Comparison of ENCODE assay signal across 17 cellular contexts in genomic region chr19:3373971-3374368, GRCh38. TPM values are rescaled to one million over a fixed set of nuclear protein-coding genes. Genes with fewer than 3 reads are reported as not detected.
DNase-seq lines count a peak whose midpoint lies in the region; ATAC-seq and TF ChIP-seq lines count a peak whose summit lies in the region.
"Had no signal": no experiment of that assay in that cellular context is flagged by ENCODE, and none has a peak within 500 bp of the region (broad histone marks: within the 10 kb centered on the region; RNA-seq: fewer than 3 reads in every experiment).

No MANE protein-coding gene starts in this region.

- peak overlapping the region; percentile 54; the same call in 1 of the 2 replicates for H3K23ac ChIP-seq in IMR-90 (ENCODE audit: low read depth, low read length)

- no peak overlapping the region for H3K18ac ChIP-seq in IMR-90 (ENCODE audit: low read depth, low read length)

- dilution Hi-C loops in IMR-90 (cut with HindIII; ENCODE audit: low sequenced_read_pairs, unreplicated experiment) = no loop called here

- H2BK15ac ChIP-seq in IMR-90 (ENCODE audit: low read depth, low read length) = no peak overlapping the region

- BruUV-seq in IMR-90 (replicated peaks; lab: Mats Ljungman, UMichigan) = no TSS peak

- H3K9me3 ChIP-seq in IMR-90 (ENCODE audit: control insufficient read depth, insufficient read depth, low read length) (no peaks in the 10 kb centered on the region), colonic mucosa (no peaks in the 10 kb centered on the region), muscle layer of duodenum (ENCODE audit: control insufficient read depth in 1 of 2, low read length in 2 of 2) (no peaks in the 10 kb centered on the region), testis (no peaks in the 10 kb centered on the region)

- in situ Hi-C loops in IMR-90 (cut with MboI; ENCODE audit: low sequenced_read_pairs) = no loop called here

- peaks cover 90% of the 10 kb centered on the region for H4K20me1 ChIP-seq in IMR-90 (ENCODE audit: insufficient read depth, low read length)

- no peak overlapping the region for H3K4me2 ChIP-seq in IMR-90 (ENCODE audit: low read depth, low read length)

- TF ChIP-seq POLR2A in IMR-90 (IDR thresholded peaks at IDR 0.05; ENCODE audit: low read depth, low read length) (no peak), testis (IDR thresholded peaks at IDR 0.05) (no peak)

- peaks cover 36% of the 10 kb centered on the region for H3K4me1 ChIP-seq in IMR-90 (ENCODE audit: control insufficient read depth, insufficient read depth, low read length)
- no peaks in the 10 kb centered on the region for H3K4me1 ChIP-seq in colonic mucosa
- H3K4me1 ChIP-seq in muscle layer of duodenum (ENCODE audit: control insufficient read depth in 1 of 2, insufficient read depth in 2 of 2, low read length in 2 of 2) = peaks cover 5 to 50% of the 10 kb centered on the region in 2 donors
- H3K4me1 ChIP-seq in testis = peaks cover 58% of the 10 kb centered on the region

- no peak overlapping the region for H3K56ac ChIP-seq in IMR-90 (ENCODE audit: extremely low read depth, insufficient read depth, low read length)

- H4K8ac ChIP-seq in IMR-90 (ENCODE audit: low read depth in 2 of 2, low read length in 2 of 2) = no peak overlapping the region

- H4K5ac ChIP-seq in IMR-90 (ENCODE audit: low read depth, low read length) = no peak overlapping the region

- ATAC-seq in IMR-90 (ENCODE audit: low read depth) = no peak
- ATAC-seq in HG03175 (IDR thresholded peaks at IDR 0.05; ENCODE audit: unreplicated experiment) = no peak
- ATAC-seq in HG02571 (IDR thresholded peaks at IDR 0.05; ENCODE audit: unreplicated experiment) = no peak
- ATAC-seq in GM19324 (IDR thresholded peaks at IDR 0.05; ENCODE audit: low FRiP score, unreplicated experiment) = no peak

- H2AFZ ChIP-seq in IMR-90 (replicated peaks; ENCODE audit: low read length, poor library complexity) = no peak overlapping the region

- no peak overlapping the region for H2BK120ac ChIP-seq in IMR-90 (ENCODE audit: low read depth, low read length)

- intact Hi-C loops in IMR-90 (cut with micrococcal nuclease) (no loop called here), colonic mucosa (cut with DNase I) (no loop called here), testis (cut with DNase I; ENCODE audit: low total_unique reads) (no loop called here)

- H2BK20ac ChIP-seq in IMR-90 (ENCODE audit: low read depth, low read length) = no peak overlapping the region

- H3K9ac ChIP-seq in IMR-90 (ENCODE audit: low read depth, low read length) (no peak overlapping the region), colonic mucosa (ENCODE audit: low read depth in 2 of 2, low read length in 2 of 2) (no peak overlapping the region)

- peaks cover 0 to 67% of the 10 kb centered on the region in 2 experiments; a peak in 2 of 4 replicates for H3K79me1 ChIP-seq in IMR-90 (ENCODE audit: low read depth in 1 of 2, low read length in 2 of 2)

- H3K4ac ChIP-seq in IMR-90 (ENCODE audit: low read depth, low read length) = no peak overlapping the region

- no peak overlapping the region for H2BK5ac ChIP-seq in IMR-90 (ENCODE audit: low read depth, low read length, poor library complexity, severe bottlenecking)

- H3K27me3 ChIP-seq in IMR-90 (ENCODE audit: control insufficient read depth, insufficient read depth, low read length) (no peaks in the 10 kb centered on the region), colonic mucosa (no peaks in the 10 kb centered on the region), muscle layer of duodenum (ENCODE audit: low read depth, low read length) (no peaks in the 10 kb centered on the region), testis (no peaks in the 10 kb centered on the region)
- H3K27me3 ChIP-seq: brain microvascular endothelial cell had no signal

- whole genome bisulfite sequencing in IMR-90 (ENCODE audit: extremely low coverage in 2 of 2, insufficient read length in 1 of 2), 2 experiments = 94% methylated on average over 4 of the region's 6 CpGs; no CpG with 5 or more reads in 1 of the 2 experiments
- WGBS in testis, 2 donors = 64 to 74% methylated on average over 6 of the region's 6 CpGs

- H2AK9ac ChIP-seq in IMR-90 (replicated peaks; ENCODE audit: low read depth, low read length, poor library complexity) = no peak overlapping the region

- peaks cover 14% of the 10 kb centered on the region for H3K9me1 ChIP-seq in IMR-90 (ENCODE audit: insufficient read depth, low read length)

- H3K36me3 ChIP-seq in IMR-90 (ENCODE audit: control insufficient read depth, insufficient read depth, low read length) = peaks cover 8% of the 10 kb centered on the region
- H3K36me3 ChIP-seq in colonic mucosa = no peaks in the 10 kb centered on the region
- peaks cover 0 to 3% of the 10 kb centered on the region in 2 donors for H3K36me3 ChIP-seq in muscle layer of duodenum (ENCODE audit: control insufficient read depth in 1 of 2, insufficient read depth in 2 of 2, low read length in 2 of 2)
- H3K36me3 ChIP-seq in testis (ENCODE audit: low read depth, missing control alignments) = no peaks in the 10 kb centered on the region
- H3K36me3 ChIP-seq: brain microvascular endothelial cell had no signal

- POLR2A ChIA-PET in IMR-90 (lab: Charles Lee; ENCODE audit: unreplicated experiment) = no interaction called here

- peak overlapping the region; percentile 33 for H2AK5ac ChIP-seq in IMR-90 (ENCODE audit: low read depth, low read length)

- H4K91ac ChIP-seq in IMR-90 (ENCODE audit: insufficient read depth, low read depth, low read length) = no peak overlapping the region

- H3K4me3 ChIP-seq in IMR-90 (ENCODE audit: insufficient read depth, low read depth, low read length) (no peak overlapping the region), colonic mucosa (no peak overlapping the region), muscle layer of duodenum (ENCODE audit: low read depth in 1 of 2, low read length in 2 of 2) (no peak overlapping the region), testis (no peak overlapping the region)

- H3K14ac ChIP-seq in IMR-90 (replicated peaks; ENCODE audit: low read depth, low read length) = no peak overlapping the region

- DNase-seq in IMR-90 (no peak), colonic mucosa (no peak), testis (no peak), NCI-H446 treated with DMSO at 0.1 percent for 48 hours (lab: John Stamatoyannopoulos, UW) (no peak)
- DNase-seq: activated CD4-positive, alpha-beta T cell treated with anti-CD3 and anti-CD28 coated beads, Interleukin-2, amount 50 U/mL, for 48 hours; activated effector memory CD4-positive, alpha-beta T cell treated with anti-CD3 and anti-CD28 coated beads, Interleukin-2, amount 50 U/mL, for 16 hours; brain microvascular endothelial cell; hippocampal formation; mesendoderm; NCI-H1105 treated with DMSO at 0.1 percent for 48 hours; NCI-H748 treated with DMSO at 0.1 percent for 48 hours; stimulated activated CD4-positive, alpha-beta T cell treated with anti-CD3 and anti-CD28 coated beads, Interleukin-4, amount 100 ng/mL, for 24 hours; stimulated activated naive CD4-positive, alpha-beta T cell had no signal

- no peak for TF ChIP-seq RAD21 in IMR-90 (IDR thresholded peaks at IDR 0.05; ENCODE audit: low read length)

- CTCF ChIA-PET in IMR-90 (lab: Yijun Ruan, JAX) = no interaction called here

- TF ChIP-seq CTCF in IMR-90 (conservative IDR thresholded peaks at IDR 0.05; ENCODE audit: low read depth, low read length) = no peak
- no peak for TF ChIP-seq CTCF in colonic mucosa (IDR thresholded peaks at IDR 0.05)
- TF ChIP-seq CTCF in testis (IDR thresholded peaks at IDR 0.05) = no peak

- H3K27ac ChIP-seq in IMR-90 (ENCODE audit: insufficient read depth, low read length) (0 out of 2 replicates have a peak overlapping the region, but pooled peaks have one; percentile 16), colonic mucosa (peak overlapping the region; percentile 31), muscle layer of duodenum (ENCODE audit: low read length) (peak overlapping the region; percentile 91), testis (peak overlapping the region; percentile 39 to 68)
- H3K27ac ChIP-seq: brain microvascular endothelial cell had no signal

TF ChIP-seq in IMR-90, 13 proteins besides CTCF, POLR2A, EP300 and RAD21:
- TF ChIP-seq, protein P1, sequence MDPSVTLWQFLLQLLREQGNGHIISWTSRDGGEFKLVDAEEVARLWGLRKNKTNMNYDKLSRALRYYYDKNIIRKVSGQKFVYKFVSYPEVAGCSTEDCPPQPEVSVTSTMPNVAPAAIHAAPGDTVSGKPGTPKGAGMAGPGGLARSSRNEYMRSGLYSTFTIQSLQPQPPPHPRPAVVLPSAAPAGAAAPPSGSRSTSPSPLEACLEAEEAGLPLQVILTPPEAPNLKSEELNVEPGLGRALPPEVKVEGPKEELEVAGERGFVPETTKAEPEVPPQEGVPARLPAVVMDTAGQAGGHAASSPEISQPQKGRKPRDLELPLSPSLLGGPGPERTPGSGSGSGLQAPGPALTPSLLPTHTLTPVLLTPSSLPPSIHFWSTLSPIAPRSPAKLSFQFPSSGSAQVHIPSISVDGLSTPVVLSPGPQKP (IDR thresholded peaks at IDR 0.05; ENCODE audit: borderline replicate concordance, low read depth, low read length) = no peak
- no peak for TF ChIP-seq FOS (IDR thresholded peaks at IDR 0.05; ENCODE audit: low read depth, low read length)
- TF ChIP-seq MAFK (IDR thresholded peaks at IDR 0.05; ENCODE audit: low read depth, low read length) = no peak
- TF ChIP-seq MAZ (IDR thresholded peaks at IDR 0.05; ENCODE audit: borderline replicate concordance, low read depth, low read length) = no peak
- TF ChIP-seq CHD1 (IDR thresholded peaks at IDR 0.05; ENCODE audit: low read depth, low read length) = no peak
- no peak for TF ChIP-seq SMC3 (IDR thresholded peaks at IDR 0.05; ENCODE audit: low read depth, low read length)

RNA-seq across cellular contexts. Expression of gene NFIC, which starts 7.6 kb away (rescaled TPM):
- total RNA-seq in IMR-90 (2012; rRNA removed) (21.9 and 26.9 TPM in 2 replicates), colonic mucosa (10 to 100 TPM; 42.0 to 71.3 TPM), testis (100 to 1,000 TPM; 113 to 127 TPM)
- polyA plus RNA-seq in IMR-90 (2012; rRNA removed) (29.2 and 32.1 TPM in 2 replicates), testis (ENCODE audit: insufficient read depth, low read depth, low replicate concordance) (56.5 TPM)
- 19.6 and 28.1 TPM in 2 replicates for polyA plus RNA-seq in IMR-90 (2012; cell fraction: cytosol; rRNA removed)
- 23.6 and 45.1 TPM in 2 replicates for polyA plus RNA-seq in IMR-90 (2012; cell fraction: nucleus; rRNA removed; ENCODE audit: low replicate concordance)

Comparison
In these comparisons a context has a peak if more than half of its experiments do, and no peak if none do; other contexts are left out.
1. H3K27ac ChIP-seq: peak in every context shown above with its lines; median percentile 91 in muscle layer of duodenum; 54 in testis; 31 in colonic mucosa; 16 in IMR-90.